Comparison of ENCODE assay signal across 20 cellular contexts in the genomic region with DNA sequence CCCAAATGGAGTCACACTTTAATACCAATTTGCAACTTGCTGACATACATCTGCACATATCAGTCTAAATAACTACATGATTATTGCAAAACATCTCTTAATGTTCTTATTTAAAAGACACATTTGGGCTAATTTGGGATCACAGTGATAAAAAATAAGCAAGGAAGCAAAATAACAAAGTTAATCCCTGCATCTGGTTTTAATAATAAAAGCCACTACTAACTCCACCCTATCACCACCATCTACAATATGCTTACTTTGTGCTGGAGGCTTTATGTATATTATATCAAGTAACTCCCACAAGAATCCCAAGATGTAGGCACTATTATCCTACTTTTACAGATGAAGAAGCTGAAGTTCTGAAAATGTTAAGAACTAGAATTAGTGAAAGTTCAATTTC.
"Had no signal": no experiment of that assay in that cellular context is flagged by ENCODE, and none has a peak within 500 bp of the region (broad histone marks: within the 10 kb centered on the region; RNA-seq: fewer than 3 reads in every experiment).

No MANE protein-coding gene starts in this region.

- DNase-seq: activated CD4-positive, alpha-beta T cell treated with anti-CD3 and anti-CD28 coated beads for 48 hours; activated CD8-positive, alpha-beta memory T cell treated with anti-CD3 and anti-CD28 coated beads, Interleukin-2, amount 50 U/mL, for 4 hours; activated CD8-positive, alpha-beta T cell treated with anti-CD3 and anti-CD28 coated beads, Interleukin-2, amount 10 ng/mL, durations not matched to agents 7 days and 5 days; activated gamma-delta T cell; activated T-cell treated with anti-CD3 and anti-CD28 coated beads, Interleukin-2, amount 50 U/mL, for 48 hours; central memory CD4-positive, alpha-beta T cell; effector CD4-positive, alpha-beta T cell; hippocampal formation; kidney; left lung; mammary epithelial cell; natural killer cell; posterior cingulate gyrus; stimulated activated CD4-positive, alpha-beta T cell treated with anti-CD3 and anti-CD28 coated beads, Interleukin-15, amount 100 ng/mL, for 24 hours; stimulated activated CD4-positive, alpha-beta T cell treated with anti-CD3 and anti-CD28 coated beads, Interleukin-4, amount 100 ng/mL, for 24 hours; stimulated activated naive CD8-positive, alpha-beta T cell treated with anti-CD3 and anti-CD28 coated beads, Interleukin-15, Interleukin-2, amounts not matched to agents 100 U/mL and 50 U/mL, for 24 hours; T-helper 2 cell had no signal

- H3K4me3 Mint-ChIP-seq: activated CD8-positive, alpha-beta T cell treated with anti-CD3 and anti-CD28 coated beads, Interleukin-2, amount 10 ng/mL, durations not matched to agents 7 days and 5 days; activated naive CD8-positive, alpha-beta T cell; brain; natural killer cell had no signal

- H3K4me3 ChIP-seq: coronary artery, left lung had no signal

- H3K27ac ChIP-seq: coronary artery, left lung had no signal

- H3K36me3 ChIP-seq: left lung had no signal

- H3K9me3 Mint-ChIP-seq: brain, natural killer cell had no signal

- ATAC-seq: activated CD8-positive, alpha-beta T cell treated with anti-CD3 and anti-CD28 coated beads, Interleukin-2, amount 10 ng/mL, durations not matched to agents 7 days and 5 days; left lung; natural killer cell; stimulated activated naive CD8-positive, alpha-beta T cell treated with anti-CD3 and anti-CD28 coated beads, Interleukin-15, Interleukin-2, amounts not matched to agents 100 U/mL and 50 U/mL, for 24 hours had no signal

- H3K27me3 Mint-ChIP-seq: activated naive CD8-positive, alpha-beta T cell; brain had no signal

- H3K27me3 ChIP-seq: left lung had no signal

- H3K9me3 ChIP-seq: left lung had no signal

- H3K36me3 Mint-ChIP-seq: brain, natural killer cell had no signal

- H3K27ac Mint-ChIP-seq: activated CD8-positive, alpha-beta T cell treated with anti-CD3 and anti-CD28 coated beads, Interleukin-2, amount 10 ng/mL, durations not matched to agents 7 days and 5 days; brain had no signal
